Comparison of ENCODE assay signal across 7 cellular contexts in genomic region chrY:21679590-21679989, GRCh38.
A peak's percentile ranks its signal among the peaks of the same experiment; 100 is the strongest.
DNase-seq lines count a peak whose midpoint lies in the region; ATAC-seq, FAIRE-seq and TF ChIP-seq lines count a peak whose summit lies in the region.
"Not testable (repeated sequence)": the region's sequence is repeated elsewhere in the genome, so short reads cannot be mapped to it uniquely, and the experiment has no call there.

No MANE protein-coding gene starts in this region.

- H3K4me1 Mint-ChIP-seq in activated CD4-positive, alpha-beta T cell treated with anti-CD3 and anti-CD28 coated beads for 36 hours = not testable (repeated sequence)

- in situ Hi-C loops in gastrocnemius medialis (cut with MboI; ENCODE audit: low sequenced_read_pairs in 4 of 4) = not testable (repeated sequence)

- not testable (repeated sequence) for H3K9me3 Mint-ChIP-seq in activated CD4-positive, alpha-beta T cell treated with anti-CD3 and anti-CD28 coated beads for 36 hours (ENCODE audit: low read depth)

- H3K27ac Mint-ChIP-seq in activated CD4-positive, alpha-beta T cell treated with anti-CD3 and anti-CD28 coated beads for 36 hours = not testable (repeated sequence)

- CTCF ChIA-PET in activated CD4-positive, alpha-beta T cell treated with anti-CD3 and anti-CD28 coated beads for 36 hours (lab: Charles Lee) = interaction anchor here (0.6 kb wide), 1 partner anchor 499 kb away, joined by 3 read pairs; no protein-coding TSS in a partner anchor

- not testable (repeated sequence) for H3K4me3 Mint-ChIP-seq in activated CD4-positive, alpha-beta T cell treated with anti-CD3 and anti-CD28 coated beads for 36 hours

- H3K36me3 ChIP-seq in bronchial epithelial cell (ENCODE audit: control insufficient read depth, insufficient read depth, low read length); gastrocnemius medialis: not testable (repeated sequence)

- H3K27me3 ChIP-seq in bronchial epithelial cell (ENCODE audit: control insufficient read depth, insufficient read depth, low read length); gastrocnemius medialis: not testable (repeated sequence)

- intact Hi-C loops in activated CD4-positive, alpha-beta T cell treated with anti-CD3 and anti-CD28 coated beads for 36 hours (cut with DNase I, micrococcal nuclease); gastrocnemius medialis (cut with DNase I; ENCODE audit: low total_unique reads): not testable (repeated sequence)

- not testable (repeated sequence) for H3K9me3 ChIP-seq in gastrocnemius medialis

- not testable (repeated sequence) for H3K36me3 Mint-ChIP-seq in activated CD4-positive, alpha-beta T cell treated with anti-CD3 and anti-CD28 coated beads for 36 hours (ENCODE audit: low read depth)

- not testable (repeated sequence) for H3K27ac ChIP-seq in gastrocnemius medialis

- DNase-seq in GM18507 (ENCODE audit: extremely low spot score, insufficient read length, low read depth) = not testable (repeated sequence)
- DNase-seq in NCI-H69 (lab: John Stamatoyannopoulos, UW) (peak; percentile 70), bronchial epithelial cell (ENCODE audit: low read depth) (peak; percentile 41), gastrocnemius medialis (peak in 1 of 2 donors; percentile 2)
- DNase-seq in activated CD4-positive, alpha-beta T cell treated with anti-CD3 and anti-CD28 coated beads for 36 hours = peak; percentile 11

- POLR2A ChIA-PET in activated CD4-positive, alpha-beta T cell treated with anti-CD3 and anti-CD28 coated beads for 36 hours (lab: Charles Lee) = not testable (repeated sequence)

- H3K4me1 ChIP-seq in gastrocnemius medialis = not testable (repeated sequence)

- not testable (repeated sequence) for TF ChIP-seq CTCF in bronchial epithelial cell (IDR thresholded peaks at IDR 0.05; ENCODE audit: insufficient read depth, low read length, severe bottlenecking); gastrocnemius medialis (IDR thresholded peaks at IDR 0.05 in 4 of 5, conservative IDR thresholded peaks at IDR 0.05 in 1 of 5)

- ATAC-seq in HG02588 (IDR thresholded peaks at IDR 0.05; ENCODE audit: unreplicated experiment) = peak; percentile 51
- peak; percentile 85 for ATAC-seq in HG03432 (IDR thresholded peaks at IDR 0.05; ENCODE audit: unreplicated experiment)
- peak; percentile 79 for ATAC-seq in activated CD4-positive, alpha-beta T cell treated with anti-CD3 and anti-CD28 coated beads for 36 hours
- ATAC-seq in gastrocnemius medialis = peak; percentile 77 to 92

- FAIRE-seq in GM18507 (lab: Jason Lieb, UNC) = peak; percentile 78
- FAIRE-seq in bronchial epithelial cell (lab: Jason Lieb, UNC) = not testable (repeated sequence)

- not testable (repeated sequence) for TF ChIP-seq POLR2A in gastrocnemius medialis (IDR thresholded peaks at IDR 0.05)

- not testable (repeated sequence) for H3K4me3 ChIP-seq in bronchial epithelial cell (ENCODE audit: low read depth, low read length); gastrocnemius medialis

- H3K27me3 Mint-ChIP-seq in activated CD4-positive, alpha-beta T cell treated with anti-CD3 and anti-CD28 coated beads for 36 hours = not testable (repeated sequence)
